ENCODE assay signal across 19 cellular contexts in genomic region chr20:8400461-8400860, GRCh38.
A peak's percentile ranks its signal among the peaks of the same experiment; 100 is the strongest.
DNase-seq lines count a peak whose midpoint lies in the region; ATAC-seq, FAIRE-seq and TF ChIP-seq lines count a peak whose summit lies in the region.
"Had no signal": no experiment of that assay in that cellular context is flagged by ENCODE, and none has a peak within 500 bp of the region (broad histone marks: within the 10 kb centered on the region; RNA-seq: fewer than 3 reads in every experiment).

No MANE protein-coding gene starts in this region.

- TF ChIP-seq POLR2A in HepG2 (IDR thresholded peaks at IDR 0.05; ENCODE audit: insufficient read depth in 1 of 2, low read depth in 2 of 2, low read length in 2 of 2) (no peak), right lobe of liver (IDR thresholded peaks at IDR 0.05) (no peak)

- no peaks in the 10 kb centered on the region for H3K9me2 ChIP-seq in Loucy (replicated peaks; ENCODE audit: low read depth, low read length)
- no peaks in the 10 kb centered on the region for H3K9me2 ChIP-seq in SU-DHL-6 (replicated peaks; ENCODE audit: insufficient read depth, low read length)
- H3K9me2 ChIP-seq in SK-N-SH, result no peaks in the 10 kb centered on the region

- CTCF ChIA-PET in HepG2 (lab: Yijun Ruan, JAX; ENCODE audit: low intra/inter-chr PET ratio, low total read pairs) (no interaction called here), SK-N-SH (lab: Yijun Ruan, JAX) (interaction anchor here (1.6 to 2.0 kb wide), 4 partner anchors 10 to 357 kb away, joined by 3 to 14 read pairs (median 6); no protein-coding TSS in a partner anchor)

- H3K4me1 ChIP-seq in HepG2 (ENCODE audit: insufficient read depth, low read length) (no peaks in the 10 kb centered on the region), right lobe of liver (peaks cover 0 to 2% (median 0%) of the 10 kb centered on the region in 4 donors), Loucy (ENCODE audit: insufficient read depth, low read length, poor library complexity, severe bottlenecking) (peaks cover 27% of the 10 kb centered on the region), SK-N-SH (ENCODE audit: control insufficient read depth in 1 of 2, insufficient read depth in 2 of 2, low read depth in 1 of 2, low read length in 1 of 2) (peaks cover 0 to 15% of the 10 kb centered on the region in 2 experiments; a peak in 3 of 4 replicates)

- H3K27me3 Mint-ChIP-seq in activated T-helper 1 cell treated with anti-CD3 and anti-CD28 coated beads, Interleukin-12 subunit alpha, Interleukin-12 subunit beta, Interleukin-2, Interleukin-4 antibody, amounts not matched to agents 30 ng/mL and 10 ng/mL and 1 ng/mL, durations not matched to agents 14 hours and 24 hours and 36 hours (ENCODE audit: insufficient read depth), result peaks cover 2% of the 10 kb centered on the region
- H3K27me3 Mint-ChIP-seq: CD4-positive, alpha-beta memory T cell had no signal

- no peaks in the 10 kb centered on the region for H3K9me3 ChIP-seq in HepG2 (ENCODE audit: low read length)
- H3K9me3 ChIP-seq in right lobe of liver, result no peaks in the 10 kb centered on the region
- H3K9me3 ChIP-seq in Loucy (ENCODE audit: insufficient read depth, low read depth, low read length), result no peaks in the 10 kb centered on the region
- H3K9me3 ChIP-seq in SU-DHL-6 (ENCODE audit: insufficient read depth, low read length), result no peaks in the 10 kb centered on the region
- no peaks in the 10 kb centered on the region for H3K9me3 ChIP-seq in SK-N-SH
- H3K9me3 ChIP-seq: Peyer's patch had no signal

- H3K27ac Mint-ChIP-seq in activated T-helper 1 cell treated with anti-CD3 and anti-CD28 coated beads, Interleukin-12 subunit alpha, Interleukin-12 subunit beta, Interleukin-2, Interleukin-4 antibody, amounts not matched to agents 30 ng/mL and 10 ng/mL and 1 ng/mL, durations not matched to agents 14 hours and 24 hours and 36 hours, result no peak overlapping the region
- H3K27ac Mint-ChIP-seq: CD4-positive, alpha-beta memory T cell; GM23338 had no signal

- H3F3A ChIP-seq in Loucy (ENCODE audit: low read depth) (no peaks in the 10 kb centered on the region), SU-DHL-6 (ENCODE audit: insufficient read depth) (peaks cover 14% of the 10 kb centered on the region; the same call in 1 of the 2 replicates), SK-N-SH (replicated peaks; ENCODE audit: insufficient read depth) (no peaks in the 10 kb centered on the region)

- H3K4me2 ChIP-seq in HepG2 (ENCODE audit: low read depth, low read length) (no peak overlapping the region), Loucy (ENCODE audit: low read depth, low read length, poor library complexity, severe bottlenecking) (peak overlapping the region; percentile 65), SU-DHL-6 (ENCODE audit: low read depth, low read length, poor library complexity, severe bottlenecking) (peak overlapping the region; percentile 61), SK-N-SH (no peak overlapping the region)
- H3K4me2 ChIP-seq: GM23338 had no signal

- no peak overlapping the region for H3K4me3 ChIP-seq in HepG2 (replicated peaks in 1 of 3; ENCODE audit: insufficient read depth in 1 of 3, low read depth in 2 of 3, low read length in 3 of 3)
- H3K4me3 ChIP-seq in right lobe of liver, result no peak overlapping the region
- H3K4me3 ChIP-seq in Loucy (ENCODE audit: low read length, poor library complexity, severe bottlenecking), result peak overlapping the region; percentile 25
- H3K4me3 ChIP-seq in SU-DHL-6 (ENCODE audit: insufficient read depth, low read length, poor library complexity, severe bottlenecking), result peak overlapping the region; percentile 38
- no peak overlapping the region for H3K4me3 ChIP-seq in SK-N-SH (ENCODE audit: low read depth in 2 of 2, low read length in 1 of 2)
- H3K4me3 ChIP-seq: GM23338, Peyer's patch had no signal

- POLR2A ChIA-PET in HepG2 (lab: Yijun Ruan, JAX) (no interaction called here), SK-N-SH (lab: Yijun Ruan, JAX) (no interaction called here)

- H3K27me3 ChIP-seq in HepG2 (ENCODE audit: control insufficient read depth in 1 of 2, insufficient read depth in 2 of 2, low read length in 2 of 2) (no peaks in the 10 kb centered on the region), right lobe of liver (no peaks in the 10 kb centered on the region), Loucy (ENCODE audit: insufficient read depth, low read length, poor library complexity, severe bottlenecking) (no peaks in the 10 kb centered on the region), SU-DHL-6 (ENCODE audit: low read length) (no peaks in the 10 kb centered on the region), SK-N-SH (ENCODE audit: insufficient read depth) (no peaks in the 10 kb centered on the region)
- H3K27me3 ChIP-seq: Peyer's patch had no signal

- TF ChIP-seq CTCF in HepG2 (CRISPR knock-in tag; IDR thresholded peaks at IDR 0.05), result no peak
- TF ChIP-seq CTCF in right lobe of liver (IDR thresholded peaks at IDR 0.05), result no peak
- no peak for TF ChIP-seq CTCF in Loucy (conservative IDR thresholded peaks at IDR 0.05; ENCODE audit: low read length)
- no peak for TF ChIP-seq CTCF in SU-DHL-6 (IDR thresholded peaks at IDR 0.05; ENCODE audit: insufficient read depth, low read length, poor library complexity, severe bottlenecking)
- TF ChIP-seq CTCF in SK-N-SH (IDR thresholded peaks at IDR 0.05), result no peak

- H3K9ac ChIP-seq in HepG2 (ENCODE audit: insufficient read depth, low read depth, low read length) (no peak overlapping the region), Loucy (ENCODE audit: low read depth, low read length, poor library complexity, severe bottlenecking) (no peak overlapping the region), SU-DHL-6 (ENCODE audit: low read length) (no peak overlapping the region), SK-N-SH (no peak overlapping the region)

- H2AFZ ChIP-seq in HepG2 (ENCODE audit: low read length), result no peak overlapping the region
- H2AFZ ChIP-seq in Loucy (ENCODE audit: low read length), result no peak overlapping the region
- no peak overlapping the region for H2AFZ ChIP-seq in SU-DHL-6 (ENCODE audit: low read depth, low read length, severe bottlenecking)
- H2AFZ ChIP-seq in SK-N-SH (ENCODE audit: low read depth), result no peak overlapping the region
- H2AFZ ChIP-seq: GM23338 had no signal

- intact Hi-C loops in HepG2 (cut with micrococcal nuclease; ENCODE audit: unreplicated experiment) (no loop called here), right lobe of liver (cut with DNase I) (no loop called here)
- intact Hi-C loops in activated T-helper 1 cell treated with anti-CD3 and anti-CD28 coated beads, Interleukin-12 subunit alpha, Interleukin-12 subunit beta, Interleukin-2, Interleukin-4 antibody, amounts not matched to agents 30 ng/mL and 10 ng/mL and 1 ng/mL, durations not matched to agents 14 hours and 24 hours and 36 hours (cut with micrococcal nuclease), result loop anchor here (5.0 kb wide), 1 partner anchor 188 kb away; no protein-coding TSS in a partner anchor

- in situ Hi-C loops in HepG2 (cut with HindIII; ENCODE audit: extremely low pct_ligation_motif_present, low pct_unique_long_range_greater_than_20kb), result no loop called here

- peaks cover 11% of the 10 kb centered on the region for H3K4me1 Mint-ChIP-seq in activated T-helper 1 cell treated with anti-CD3 and anti-CD28 coated beads, Interleukin-12 subunit alpha, Interleukin-12 subunit beta, Interleukin-2, Interleukin-4 antibody, amounts not matched to agents 30 ng/mL and 10 ng/mL and 1 ng/mL, durations not matched to agents 14 hours and 24 hours and 36 hours (ENCODE audit: low read depth)
- H3K4me1 Mint-ChIP-seq: GM23338 had no signal

- no peak for TF ChIP-seq EP300 in HepG2 (IDR thresholded peaks at IDR 0.05; ENCODE audit: low read depth in 2 of 2, low read length in 2 of 2)
- no peak for TF ChIP-seq EP300 in HepG2 (CRISPR knock-in tag; IDR thresholded peaks at IDR 0.05; ENCODE audit: borderline replicate concordance)
- TF ChIP-seq EP300 in SK-N-SH (IDR thresholded peaks at IDR 0.05; ENCODE audit: borderline replicate concordance in 1 of 2, low read depth in 1 of 2, low read length in 1 of 2), result no peak

- H3K4me3 Mint-ChIP-seq in activated T-helper 1 cell treated with anti-CD3 and anti-CD28 coated beads, Interleukin-12 subunit alpha, Interleukin-12 subunit beta, Interleukin-2, Interleukin-4 antibody, amounts not matched to agents 30 ng/mL and 10 ng/mL and 1 ng/mL, durations not matched to agents 14 hours and 24 hours and 36 hours, result no peak overlapping the region
- H3K4me3 Mint-ChIP-seq: GM23338 had no signal

- H3K27ac ChIP-seq in HepG2 (ENCODE audit: extremely low read length, insufficient read depth, low read length) (no peak overlapping the region), right lobe of liver (no peak overlapping the region), SU-DHL-6 (ENCODE audit: low read depth, low read length) (peak overlapping the region; percentile 75), SK-N-SH (ENCODE audit: low read depth in 2 of 2, low read length in 1 of 2) (no peak overlapping the region)
- H3K27ac ChIP-seq: Peyer's patch had no signal

- H4K20me1 ChIP-seq in HepG2 (ENCODE audit: insufficient read depth, low read length) (0 out of 2 replicates have a peak, but pooled peaks cover 3% of the 10 kb centered on the region), Loucy (ENCODE audit: insufficient read depth, low read length, poor library complexity, severe bottlenecking) (peaks cover 2% of the 10 kb centered on the region), SU-DHL-6 (ENCODE audit: low read depth, low read length) (no peaks in the 10 kb centered on the region), SK-N-SH (ENCODE audit: insufficient read depth) (no peaks in the 10 kb centered on the region)

- H3K9me3 Mint-ChIP-seq in activated T-helper 1 cell treated with anti-CD3 and anti-CD28 coated beads, Interleukin-12 subunit alpha, Interleukin-12 subunit beta, Interleukin-2, Interleukin-4 antibody, amounts not matched to agents 30 ng/mL and 10 ng/mL and 1 ng/mL, durations not matched to agents 14 hours and 24 hours and 36 hours, result no peaks in the 10 kb centered on the region
- H3K9me3 Mint-ChIP-seq: CD4-positive, alpha-beta memory T cell; GM23338 had no signal

- BruUV-seq in HepG2 (replicated peaks; lab: Mats Ljungman, UMichigan), result no TSS peak

- no peaks in the 10 kb centered on the region for H3K79me2 ChIP-seq in HepG2 (ENCODE audit: insufficient read depth, low read length)
- peaks cover 3% of the 10 kb centered on the region; the same call in 1 of the 2 replicates for H3K79me2 ChIP-seq in Loucy (ENCODE audit: insufficient read depth, low read length)
- no peaks in the 10 kb centered on the region for H3K79me2 ChIP-seq in SU-DHL-6 (ENCODE audit: insufficient read depth, low read length)
- H3K79me2 ChIP-seq in SK-N-SH (ENCODE audit: insufficient read depth), result 0 out of 2 replicates have a peak, but pooled peaks cover 4% of the 10 kb centered on the region

- no peaks in the 10 kb centered on the region; a peak in 1 of 5 replicates for H3K36me3 ChIP-seq in HepG2 (replicated peaks in 1 of 2; ENCODE audit: control insufficient read depth in 1 of 2, insufficient read depth in 2 of 2, low read length in 2 of 2)
- H3K36me3 ChIP-seq in right lobe of liver, result no peaks in the 10 kb centered on the region
- no peaks in the 10 kb centered on the region for H3K36me3 ChIP-seq in Loucy (ENCODE audit: insufficient read depth, low read length)
- no peaks in the 10 kb centered on the region for H3K36me3 ChIP-seq in SU-DHL-6 (ENCODE audit: low read length)
- H3K36me3 ChIP-seq in SK-N-SH (replicated peaks in 1 of 2; ENCODE audit: control insufficient read depth in 1 of 2, insufficient read depth in 2 of 2, low read length in 1 of 2), result no peaks in the 10 kb centered on the region
- H3K36me3 ChIP-seq: Peyer's patch had no signal

- ATAC-seq in HepG2 (no peak), right lobe of liver (no peak)
- ATAC-seq: GM23338 had no signal

- no peaks in the 10 kb centered on the region for H3K36me3 Mint-ChIP-seq in activated T-helper 1 cell treated with anti-CD3 and anti-CD28 coated beads, Interleukin-12 subunit alpha, Interleukin-12 subunit beta, Interleukin-2, Interleukin-4 antibody, amounts not matched to agents 30 ng/mL and 10 ng/mL and 1 ng/mL, durations not matched to agents 14 hours and 24 hours and 36 hours (ENCODE audit: low read depth)
- H3K36me3 Mint-ChIP-seq: CD4-positive, alpha-beta memory T cell had no signal

- TF ChIP-seq RAD21 in HepG2 (CRISPR knock-in tag; IDR thresholded peaks at IDR 0.05) (no peak), SK-N-SH (IDR thresholded peaks at IDR 0.05; ENCODE audit: low read length) (no peak)

- no peak for FAIRE-seq in HepG2 (lab: Jason Lieb, UNC)
- FAIRE-seq: A204.1, D721Med had no signal

- DNase-seq in HepG2 (ENCODE audit: low spot score) (no peak), right lobe of liver (no peak), NCI-H2196 treated with DMSO at 0.1 percent for 48 hours (lab: John Stamatoyannopoulos, UW; ENCODE audit: unreplicated experiment) (no peak), SK-N-SH (no peak), NCI-H1436 treated with DMSO at 0.1 percent for 48 hours (lab: John Stamatoyannopoulos, UW) (no peak)
- DNase-seq in activated T-helper 1 cell treated with anti-CD3 and anti-CD28 coated beads, Interleukin-12 subunit alpha, Interleukin-12 subunit beta, Interleukin-2, Interleukin-4 antibody, amounts not matched to agents 30 ng/mL and 10 ng/mL and 1 ng/mL, durations not matched to agents 14 hours and 24 hours and 36 hours (ENCODE audit: low spot score), result no peak
- DNase-seq: CD4-positive, alpha-beta memory T cell; DMS79 treated with DMSO at 0.1 percent for 48 hours; NCI-H1048; NCI-H1694; NCI-H748 treated with DMSO at 0.1 percent for 48 hours; Peyer's patch; SHP77; SW 1271 had no signal

- WGBS in HepG2 (ENCODE audit: low lambda C conversion rate), result 97% methylated on average over 3 of the region's 3 CpGs
- 54% methylated on average over 3 of the region's 3 CpGs for WGBS in right lobe of liver (ENCODE audit: insufficient coverage, low coverage, low lambda C conversion rate, missing lambda C conversion rate)
- WGBS in SK-N-SH (ENCODE audit: low lambda C conversion rate), result 74% methylated on average over 3 of the region's 3 CpGs

Comparison
In these comparisons a context has a peak if more than half of its experiments do, and no peak if none do; other contexts are left out.
1. H3K4me2 ChIP-seq: peak in Loucy (single experiment) and SU-DHL-6 (single experiment); none in HepG2 (single experiment) and SK-N-SH (single experiment).
2. H3K4me3 ChIP-seq: peak in Loucy (single experiment) and SU-DHL-6 (single experiment); none in HepG2 (0 of 3), right lobe of liver (0 of 3) and SK-N-SH (0 of 2).
3. Of the 25 proteins assayed by ChIP-seq in both HepG2 and SK-N-SH: peak only in HepG2: RFX5; only in SK-N-SH: none; in both: none; in neither: 24.